In genomic region chr22:38697055-38697980, GRCh38 we compare ENCODE assay signal across 8 cellular contexts. TPM values are rescaled to one million over a fixed set of nuclear protein-coding genes. Genes with fewer than 3 reads are reported as not detected.
DNase-seq lines count a peak whose midpoint lies in the region; ATAC-seq, FAIRE-seq and TF ChIP-seq lines count a peak whose summit lies in the region.

No MANE protein-coding gene starts in this region.

- intact Hi-C loops in Calu3 (cut with micrococcal nuclease; ENCODE audit: unreplicated experiment) = no loop called here

- peaks cover 50% of the 10 kb centered on the region for H3K36me3 ChIP-seq in SJSA1

- H3K4me3 Mint-ChIP-seq in Calu3 (ENCODE audit: low read depth, unreplicated experiment) (peak overlapping the region; percentile 76), osteocyte (ENCODE audit: unreplicated experiment) (peak overlapping the region; percentile 91)

- H3K4me1 ChIP-seq in SJSA1 (replicated peaks) = peaks cover 46% of the 10 kb centered on the region

- CTCF ChIA-PET in Calu3 (lab: Charles Lee) = interaction anchor here (0.7 to 1.4 kb wide), 3 partner anchors 8 to 72 kb away, joined by 3 to 7 read pairs (median 4); partner anchors contain the start of genes GTPBP1 and TOMM22

- H3K4me1 Mint-ChIP-seq in Calu3 (ENCODE audit: low read depth, unreplicated experiment) (peaks cover 49% of the 10 kb centered on the region), osteocyte (ENCODE audit: unreplicated experiment) (peaks cover 55% of the 10 kb centered on the region)

- H3K27me3 ChIP-seq in SJSA1 (replicated peaks) = no peaks in the 10 kb centered on the region

- TF ChIP-seq POLR2A in H54 (IDR thresholded peaks at IDR 0.05; ENCODE audit: low read depth, low read length) = no peak

- H3K9me3 Mint-ChIP-seq in Calu3 (ENCODE audit: low read depth, unreplicated experiment) = no peaks in the 10 kb centered on the region
- no peaks in the 10 kb centered on the region for H3K9me3 Mint-ChIP-seq in osteocyte (ENCODE audit: unreplicated experiment)

- H3K36me3 Mint-ChIP-seq in Calu3 (ENCODE audit: insufficient read depth, unreplicated experiment) = peaks cover 82% of the 10 kb centered on the region
- peaks cover 13% of the 10 kb centered on the region for H3K36me3 Mint-ChIP-seq in osteocyte (ENCODE audit: unreplicated experiment)

- no peak for FAIRE-seq in H54 (lab: Jason Lieb, UNC)

- no TSS peak for BruUV-seq in Calu3 (replicated peaks; lab: Mats Ljungman, UMichigan)

- H3K27me3 Mint-ChIP-seq in Calu3 (ENCODE audit: unreplicated experiment) = no peaks in the 10 kb centered on the region
- H3K27me3 Mint-ChIP-seq in osteocyte (ENCODE audit: unreplicated experiment) = no peaks in the 10 kb centered on the region

- no peak overlapping the region for H3K4me3 ChIP-seq in SJSA1
- H3K4me3 ChIP-seq in epithelial cell of proximal tubule (ENCODE audit: low read depth, low read length) = peak overlapping the region; percentile 73

- ATAC-seq in HG02763 (IDR thresholded peaks at IDR 0.05; ENCODE audit: unreplicated experiment) = no peak

- H3K9me3 ChIP-seq in SJSA1 (replicated peaks) = peaks cover 6% of the 10 kb centered on the region; the same call in 1 of the 2 replicates

- peak overlapping the region; percentile 76 for H3K27ac ChIP-seq in SJSA1

- TF ChIP-seq CTCF in Calu3 (IDR thresholded peaks at IDR 0.05; ENCODE audit: unreplicated experiment) = no peak
- TF ChIP-seq CTCF in epithelial cell of proximal tubule (conservative IDR thresholded peaks at IDR 0.05; ENCODE audit: low read depth, low read length) = no peak
- no peak for TF ChIP-seq CTCF in osteocyte (IDR thresholded peaks at IDR 0.05)

- H3K27ac Mint-ChIP-seq in Calu3 (ENCODE audit: unreplicated experiment) = peak overlapping the region; percentile 98
- H3K27ac Mint-ChIP-seq in osteocyte (ENCODE audit: unreplicated experiment) = peak overlapping the region; percentile 94

- DNase-seq in Calu3 (peak; percentile 35), SJSA1 (ENCODE audit: low read depth in 1 of 2, low spot score in 2 of 2) (peak in 1 of 2 experiments; percentile 52), epithelial cell of proximal tubule (ENCODE audit: low read depth) (no peak), osteocyte (ENCODE audit: extremely low spot score, unreplicated experiment) (no peak), Ammon's horn (ENCODE audit: low spot score) (no peak), H54 (ENCODE audit: insufficient read length, low spot score) (no peak)
- no peak for DNase-seq in stimulated activated CD4-positive, alpha-beta T cell treated with anti-CD3 and anti-CD28 coated beads, Interleukin-15, amount 100 ng/mL, for 24 hours

RNA-seq across cellular contexts. Expression of gene JOSD1, which starts 3.4 kb away (rescaled TPM):
- 58.5 and 70.0 TPM in 2 replicates for total RNA-seq in Calu3 (2022)
- total RNA-seq in SJSA1 (2014; rRNA removed; shearing (Covaris generic)) = 53.5 and 67.0 TPM in 2 replicates
- total RNA-seq in epithelial cell of proximal tubule = 70.9 and 89.6 TPM in 2 replicates
- 78.6 and 85.5 TPM in 2 replicates for total RNA-seq in osteocyte

RNA-seq across cellular contexts. Expression of gene GTPBP1, which starts 8.4 kb away (rescaled TPM):
- 79.1 and 91.4 TPM in 2 replicates for total RNA-seq in Calu3 (2022)
- 24.8 and 28.9 TPM in 2 replicates for total RNA-seq in SJSA1 (2014; rRNA removed; shearing (Covaris generic))
- total RNA-seq in epithelial cell of proximal tubule = 27.8 and 36.2 TPM in 2 replicates
- 67.4 and 68.8 TPM in 2 replicates for total RNA-seq in osteocyte

RNA-seq across cellular contexts. Expression of gene TOMM22, which starts 15.6 kb away (rescaled TPM):
- 94.6 and 105 TPM in 2 replicates for total RNA-seq in Calu3 (2022)
- total RNA-seq in SJSA1 (2014; rRNA removed; shearing (Covaris generic)) = 61.0 and 103 TPM in 2 replicates
- total RNA-seq in epithelial cell of proximal tubule = 67.6 and 99.6 TPM in 2 replicates
- total RNA-seq in osteocyte = 60.7 and 61.0 TPM in 2 replicates

RNA-seq across cellular contexts. Expression of gene CBY1, which starts 40.9 kb away (rescaled TPM):
- total RNA-seq in Calu3 (2022) = 40.9 and 42.7 TPM in 2 replicates
- total RNA-seq in SJSA1 (2014; rRNA removed; shearing (Covaris generic)) = 8.8 and 13.5 TPM in 2 replicates
- 26.1 and 28.9 TPM in 2 replicates for total RNA-seq in epithelial cell of proximal tubule
- 38.3 and 41.0 TPM in 2 replicates for total RNA-seq in osteocyte

RNA-seq across cellular contexts. Expression of gene FAM227A, which starts 41.1 kb away (rescaled TPM):
- total RNA-seq in Calu3 (2022) (9.6 and 10.8 TPM in 2 replicates), epithelial cell of proximal tubule (1.0 and 2.0 TPM in 2 replicates), osteocyte (2.7 and 3.5 TPM in 2 replicates)
- 0.42 TPM in 1 of 2 replicates, not detected in the other for total RNA-seq in SJSA1 (2014; rRNA removed; shearing (Covaris generic))
